In the genomic region with DNA sequence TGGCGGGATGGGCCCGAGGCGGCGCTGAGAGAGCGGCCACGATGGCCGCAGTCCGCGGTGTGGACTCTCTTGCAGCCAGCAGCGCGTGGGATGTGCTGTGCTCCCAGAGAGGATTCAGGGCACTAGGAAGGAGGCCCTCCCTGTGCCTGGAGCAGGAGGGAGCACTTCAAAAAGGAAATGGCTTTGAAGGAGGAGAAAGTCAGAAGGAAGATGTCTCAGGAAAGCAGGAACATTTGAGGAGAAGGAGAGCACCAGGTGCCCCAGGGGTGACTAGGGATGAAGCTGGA, we compare ENCODE assay signal across 9 cellular contexts. TPM values are rescaled to one million over a fixed set of nuclear protein-coding genes. Genes with fewer than 3 reads are reported as not detected.
DNase-seq lines count a peak whose midpoint lies in the region; ATAC-seq and TF ChIP-seq lines count a peak whose summit lies in the region.
"Had no signal": no experiment of that assay in that cellular context is flagged by ENCODE, and none has a peak within 500 bp of the region (broad histone marks: within the 10 kb centered on the region; RNA-seq: fewer than 3 reads in every experiment).

No MANE protein-coding gene starts in this region.

- H3K9me3 ChIP-seq in left lung, result no peaks in the 10 kb centered on the region
- H3K9me3 ChIP-seq in tibial artery, result no peaks in the 10 kb centered on the region
- no peaks in the 10 kb centered on the region for H3K9me3 ChIP-seq in testis

- H3K27me3 ChIP-seq in left lung (no peaks in the 10 kb centered on the region), tibial artery (no peaks in the 10 kb centered on the region), testis (no peaks in the 10 kb centered on the region)

- H3K36me3 Mint-ChIP-seq in activated T-cell treated with anti-CD3 and anti-CD28 coated beads, Interleukin-2, amount 50 U/mL, for 72 hours (ENCODE audit: insufficient read depth in 2 of 2), result peaks cover 0 to 3% of the 10 kb centered on the region in 2 donors
- H3K36me3 Mint-ChIP-seq in activated naive CD8-positive, alpha-beta T cell treated with anti-CD3 and anti-CD28 coated beads for 36 hours, result no peaks in the 10 kb centered on the region

- WGBS in testis, 2 donors, result 37 to 66% methylated on average over 11 of the region's 11 CpGs

- H3K4me3 ChIP-seq in left lung (peak overlapping the region; percentile 59 to 60), tibial artery (peak overlapping the region; percentile 52 to 65), testis (peak overlapping the region in 1 of 2 donors; percentile 64)

- no peaks in the 10 kb centered on the region for H3K9me3 Mint-ChIP-seq in activated T-cell treated with anti-CD3 and anti-CD28 coated beads, Interleukin-2, amount 50 U/mL, for 72 hours
- no peaks in the 10 kb centered on the region for H3K9me3 Mint-ChIP-seq in activated naive CD8-positive, alpha-beta T cell treated with anti-CD3 and anti-CD28 coated beads for 36 hours

- DNase-seq in activated T-cell treated with anti-CD3 and anti-CD28 coated beads, Interleukin-2, amount 50 U/mL, for 72 hours, result no peak
- no peak for DNase-seq in activated T-cell treated with anti-CD3 and anti-CD28 coated beads, Interleukin-2, amount 50 U/mL, for 1 hour
- DNase-seq in activated naive CD8-positive, alpha-beta T cell treated with anti-CD3 and anti-CD28 coated beads for 36 hours, result no peak
- DNase-seq in left lung (no peak), tibial artery (no peak), OCI-M2 (lab: John Stamatoyannopoulos, UW; ENCODE audit: unreplicated experiment) (no peak), testis (no peak), NCI-H2029 (lab: John Stamatoyannopoulos, UW) (no peak)
- DNase-seq: midbrain had no signal

- ATAC-seq in activated T-cell treated with anti-CD3 and anti-CD28 coated beads, Interleukin-2, amount 50 U/mL, for 72 hours (replicated peaks in 1 of 2), result no peak
- ATAC-seq in left lung, result no peak

- H3K27ac ChIP-seq in left lung (peak overlapping the region in 1 of 2 donors; percentile 30), tibial artery (no peak overlapping the region), testis (no peak overlapping the region)

- no peak for TF ChIP-seq POLR2A in testis (IDR thresholded peaks at IDR 0.05)

- H3K27ac Mint-ChIP-seq in activated T-cell treated with anti-CD3 and anti-CD28 coated beads, Interleukin-2, amount 50 U/mL, for 72 hours, result no peak overlapping the region
- peak overlapping the region; percentile 7 for H3K27ac Mint-ChIP-seq in activated naive CD8-positive, alpha-beta T cell treated with anti-CD3 and anti-CD28 coated beads for 36 hours

- peaks cover 28% of the 10 kb centered on the region for H3K4me1 Mint-ChIP-seq in activated T-cell treated with anti-CD3 and anti-CD28 coated beads, Interleukin-2, amount 50 U/mL, for 72 hours (ENCODE audit: low read depth)
- H3K4me1 Mint-ChIP-seq in activated naive CD8-positive, alpha-beta T cell treated with anti-CD3 and anti-CD28 coated beads for 36 hours, result peaks cover 6% of the 10 kb centered on the region

- H3K27me3 Mint-ChIP-seq in activated T-cell treated with anti-CD3 and anti-CD28 coated beads, Interleukin-2, amount 50 U/mL, for 72 hours (ENCODE audit: low read depth), result peaks cover 57% of the 10 kb centered on the region
- H3K27me3 Mint-ChIP-seq in activated naive CD8-positive, alpha-beta T cell treated with anti-CD3 and anti-CD28 coated beads for 36 hours, result peaks cover 61% of the 10 kb centered on the region

- H3K4me1 ChIP-seq in left lung (peaks cover 8 to 34% of the 10 kb centered on the region in 2 donors), tibial artery (peaks cover 0 to 33% (median 26%) of the 10 kb centered on the region in 4 donors), testis (peaks cover 22% of the 10 kb centered on the region)

- H3K4me3 Mint-ChIP-seq in activated T-cell treated with anti-CD3 and anti-CD28 coated beads, Interleukin-2, amount 50 U/mL, for 72 hours, result peak overlapping the region; percentile 76 to 78
- H3K4me3 Mint-ChIP-seq in activated naive CD8-positive, alpha-beta T cell treated with anti-CD3 and anti-CD28 coated beads for 36 hours, result peak overlapping the region; percentile 69

- TF ChIP-seq CTCF in left lung (IDR thresholded peaks at IDR 0.05) (no peak), tibial artery (IDR thresholded peaks at IDR 0.05) (no peak), testis (IDR thresholded peaks at IDR 0.05) (no peak)

- intact Hi-C loops in left lung (cut with DNase I), result no loop called here
- intact Hi-C loops in tibial artery (cut with DNase I; ENCODE audit: low total_unique reads), result no loop called here
- intact Hi-C loops in testis (cut with DNase I; ENCODE audit: low total_unique reads), result no loop called here

- H3K36me3 ChIP-seq in left lung (no peaks in the 10 kb centered on the region), tibial artery (no peaks in the 10 kb centered on the region), testis (ENCODE audit: low read depth, missing control alignments) (no peaks in the 10 kb centered on the region)

RNA-seq across cellular contexts. Expression of a gene that starts 4.1 kb away (rescaled TPM):
- 1 to 10 TPM; 3.1 to 3.6 TPM for total RNA-seq in activated T-cell treated with anti-CD3 and anti-CD28 coated beads, Interleukin-2, amount 50 U/mL, for 72 hours
- total RNA-seq in activated naive CD8-positive, alpha-beta T cell treated with anti-CD3 and anti-CD28 coated beads for 36 hours, result 1 to 10 TPM; 1.9 to 2.7 TPM
- 10 to 100 TPM; 10.8 to 12.2 TPM for total RNA-seq in left lung
- total RNA-seq in testis, result 10 to 100 TPM; 13.1 to 15.2 TPM
- 10.5 TPM for polyA plus RNA-seq in testis (ENCODE audit: insufficient read depth, low read depth, low replicate concordance)

RNA-seq across cellular contexts. Expression of a gene that starts 4.9 kb away (rescaled TPM):
- total RNA-seq in activated T-cell treated with anti-CD3 and anti-CD28 coated beads, Interleukin-2, amount 50 U/mL, for 72 hours, result 10 to 100 TPM; 20.6 to 25.6 TPM
- 10 to 100 TPM; 19.6 to 23.5 TPM for total RNA-seq in activated naive CD8-positive, alpha-beta T cell treated with anti-CD3 and anti-CD28 coated beads for 36 hours
- 10 to 100 TPM; 26.7 to 35.2 TPM for total RNA-seq in left lung
- 10 to 100 TPM; 11.2 to 19.3 TPM for total RNA-seq in testis
- polyA plus RNA-seq in testis (ENCODE audit: insufficient read depth, low read depth, low replicate concordance), result 9.3 TPM

RNA-seq across cellular contexts. Expression of a gene that starts 19.9 kb away (rescaled TPM):
- 10 to 100 TPM; 74.3 to 84.9 TPM for total RNA-seq in activated T-cell treated with anti-CD3 and anti-CD28 coated beads, Interleukin-2, amount 50 U/mL, for 72 hours
- total RNA-seq in activated naive CD8-positive, alpha-beta T cell treated with anti-CD3 and anti-CD28 coated beads for 36 hours, result 10 to 100 TPM; 56.8 to 59.3 TPM
- total RNA-seq in left lung, result 10 to 100 TPM; 29.4 to 36.6 TPM
- total RNA-seq in testis, result 10 to 100 TPM; 36.5 to 46.8 TPM
- polyA plus RNA-seq in testis (ENCODE audit: insufficient read depth, low read depth, low replicate concordance), result 45.8 TPM

RNA-seq across cellular contexts. Expression of a gene that starts 20.1 kb away (rescaled TPM):
- 100 to 1,000 TPM; 128 to 136 TPM for total RNA-seq in activated T-cell treated with anti-CD3 and anti-CD28 coated beads, Interleukin-2, amount 50 U/mL, for 72 hours
- 100 to 1,000 TPM; 138 to 140 TPM for total RNA-seq in activated naive CD8-positive, alpha-beta T cell treated with anti-CD3 and anti-CD28 coated beads for 36 hours
- total RNA-seq in left lung, result 100 to 1,000 TPM; 110 to 132 TPM
- 100 to 1,000 TPM; 141 to 169 TPM for total RNA-seq in testis
- 107 TPM for polyA plus RNA-seq in testis (ENCODE audit: insufficient read depth, low read depth, low replicate concordance)

RNA-seq across cellular contexts. Expression of a gene that starts 23.6 kb away (rescaled TPM):
- 1 to 10 TPM; 1.5 to 1.9 TPM for total RNA-seq in activated T-cell treated with anti-CD3 and anti-CD28 coated beads, Interleukin-2, amount 50 U/mL, for 72 hours
- under 1 TPM; 0.16 to 0.27 TPM for total RNA-seq in activated naive CD8-positive, alpha-beta T cell treated with anti-CD3 and anti-CD28 coated beads for 36 hours
- total RNA-seq in left lung (under 1 TPM; 0.24 to 0.26 TPM), testis (under 1 TPM in 1 of 2 donors, not detected in 1; 0.43 TPM)
- polyA plus RNA-seq in testis (ENCODE audit: insufficient read depth, low read depth, low replicate concordance), result 0.86 TPM
